31 cellular contexts compared by ENCODE assay signal in the genomic region with DNA sequence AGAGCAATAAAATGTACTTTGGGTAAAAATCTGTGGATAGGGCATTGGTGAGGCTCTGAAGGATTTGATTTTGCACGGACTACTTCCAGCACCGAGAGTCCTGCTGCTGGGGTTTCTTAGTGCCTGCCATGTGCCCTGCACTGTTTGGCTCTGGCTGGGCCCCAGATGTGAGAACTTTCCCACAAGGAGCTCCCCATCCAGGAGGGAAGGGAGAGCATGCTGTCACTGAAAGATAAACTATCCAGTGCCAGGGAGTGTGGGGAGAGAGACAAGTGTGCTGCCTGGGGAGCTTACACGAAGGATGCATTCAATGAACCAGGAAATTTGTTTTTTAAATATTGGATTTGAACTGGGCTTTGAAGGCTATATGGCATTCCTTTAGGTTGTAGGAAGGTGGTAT. TPM values are rescaled to one million over a fixed set of nuclear protein-coding genes. Genes with fewer than 3 reads are reported as not detected.
DNase-seq lines count a peak whose midpoint lies in the region; ATAC-seq and TF ChIP-seq lines count a peak whose summit lies in the region.
"Had no signal": no experiment of that assay in that cellular context is flagged by ENCODE, and none has a peak within 500 bp of the region (broad histone marks: within the 10 kb centered on the region; RNA-seq: fewer than 3 reads in every experiment).

No MANE protein-coding gene starts in this region.

- POLR2A ChIA-PET in Caco-2 (lab: Charles Lee): no interaction called here
- POLR2A ChIA-PET in T-cell (lab: Charles Lee): interaction anchor here in 1 of 2 donors (0.7 kb wide), 1 partner anchor 732 kb away, joined by 10 read pairs; no protein-coding TSS in a partner anchor

- H3K27ac Mint-ChIP-seq in Caco-2 (ENCODE audit: unreplicated experiment): peak overlapping the region; percentile 43
- H3K27ac Mint-ChIP-seq in T-cell: no peak overlapping the region
- H3K27ac Mint-ChIP-seq: activated naive CD8-positive, alpha-beta T cell treated with anti-CD3 and anti-CD28 coated beads for 36 hours; dendritic cell treated with granulocyte-macrophage colony-stimulating factor and Interleukin-4, amounts not matched to agents 40 ng/mL and 50 ng/mL, for 4 days; stimulated activated memory B cell treated with anti-CD40 and anti-IgM and Interleukin-4, amounts not matched to agents 10 μg/mL and 1 μg/mL and 100 μg/mL, for 72 hours had no signal

- H3K36me3 Mint-ChIP-seq in Caco-2 (ENCODE audit: insufficient read depth, unreplicated experiment): no peaks in the 10 kb centered on the region
- H3K36me3 Mint-ChIP-seq in T-cell: peaks cover 18% of the 10 kb centered on the region

- H3K27me3 ChIP-seq in Caco-2 (replicated peaks; ENCODE audit: control insufficient read depth, insufficient read depth, low read length): no peaks in the 10 kb centered on the region
- no peaks in the 10 kb centered on the region for H3K27me3 ChIP-seq in HUES48 (ENCODE audit: control insufficient read depth, insufficient read depth, low read length)
- H3K27me3 ChIP-seq in gastroesophageal sphincter: no peaks in the 10 kb centered on the region
- H3K27me3 ChIP-seq in sigmoid colon: no peaks in the 10 kb centered on the region
- no peaks in the 10 kb centered on the region for H3K27me3 ChIP-seq in left lung
- H3K27me3 ChIP-seq: BE2C, MG63 had no signal

- no peak for TF ChIP-seq CTCF in Caco-2 (IDR thresholded peaks at IDR 0.05; ENCODE audit: insufficient read depth in 1 of 2, low read depth in 1 of 2, low read length in 1 of 2, severe bottlenecking in 1 of 2, unreplicated experiment in 1 of 2)
- no peak for TF ChIP-seq CTCF in gastroesophageal sphincter (IDR thresholded peaks at IDR 0.05)
- no peak for TF ChIP-seq CTCF in sigmoid colon (IDR thresholded peaks at IDR 0.05)
- TF ChIP-seq CTCF in left lung (IDR thresholded peaks at IDR 0.05): no peak

- H3K4me1 Mint-ChIP-seq in Caco-2 (ENCODE audit: low read depth, unreplicated experiment) (peaks cover 34% of the 10 kb centered on the region), T-cell (peaks cover 39 to 53% (median 49%) of the 10 kb centered on the region in 3 donors)

- TF ChIP-seq POLR2A in gastroesophageal sphincter (IDR thresholded peaks at IDR 0.05) (no peak), sigmoid colon (IDR thresholded peaks at IDR 0.05) (no peak)

- no peak overlapping the region for H3K9ac ChIP-seq in HUES48 (ENCODE audit: low read depth, low read length)
- H3K9ac ChIP-seq: parathyroid adenoma had no signal

- intact Hi-C loops in Caco-2 (cut with micrococcal nuclease; ENCODE audit: unreplicated experiment) (no loop called here), sigmoid colon (cut with DNase I) (no loop called here), left lung (cut with DNase I) (no loop called here)

- no peak overlapping the region for H3K4me3 Mint-ChIP-seq in Caco-2 (ENCODE audit: unreplicated experiment)
- no peak overlapping the region for H3K4me3 Mint-ChIP-seq in T-cell
- H3K4me3 Mint-ChIP-seq: activated naive CD8-positive, alpha-beta T cell treated with anti-CD3 and anti-CD28 coated beads for 36 hours; dendritic cell treated with granulocyte-macrophage colony-stimulating factor and Interleukin-4, amounts not matched to agents 40 ng/mL and 50 ng/mL, for 4 days; natural killer cell treated with Interleukin-12 subunit alpha and Interleukin-12 subunit beta and Interleukin-15 and Interleukin-18, amount 100 ng/mL, for 72 hours; stimulated activated memory B cell treated with anti-CD40 and anti-IgM and Interleukin-4, amounts not matched to agents 10 μg/mL and 1 μg/mL and 100 μg/mL, for 72 hours had no signal

- H3K27ac ChIP-seq in HUES48 (ENCODE audit: low read depth, low read length): peak overlapping the region; percentile 32
- H3K27ac ChIP-seq in gastroesophageal sphincter: peak overlapping the region; percentile 55 to 97 (median 86)
- peak overlapping the region; percentile 76 to 99 (median 92) for H3K27ac ChIP-seq in sigmoid colon
- H3K27ac ChIP-seq in substantia nigra (ENCODE audit: low read depth, low read length, poor library complexity, severe bottlenecking): no peak overlapping the region
- no peak overlapping the region for H3K27ac ChIP-seq in left lung
- H3K27ac ChIP-seq: lower lobe of right lung, parathyroid adenoma, SK-N-MC had no signal

- H3K27me3 Mint-ChIP-seq in Caco-2 (ENCODE audit: insufficient read depth, unreplicated experiment): no peaks in the 10 kb centered on the region
- H3K27me3 Mint-ChIP-seq in T-cell: no peaks in the 10 kb centered on the region
- H3K27me3 Mint-ChIP-seq: activated naive CD8-positive, alpha-beta T cell treated with anti-CD3 and anti-CD28 coated beads for 36 hours; CD8-positive, alpha-beta memory T cell; dendritic cell treated with granulocyte-macrophage colony-stimulating factor and Interleukin-4, amounts not matched to agents 40 ng/mL and 50 ng/mL, for 4 days; natural killer cell treated with Interleukin-12 subunit alpha and Interleukin-12 subunit beta and Interleukin-15 and Interleukin-18, amount 100 ng/mL, for 72 hours; stimulated activated memory B cell treated with anti-CD40 and anti-IgM and Interleukin-4, amounts not matched to agents 10 μg/mL and 1 μg/mL and 100 μg/mL, for 72 hours had no signal

- no peak for DNase-seq in Caco-2
- no peak for DNase-seq in sigmoid colon
- no peak for DNase-seq in T-cell
- DNase-seq in substantia nigra (lab: John Stamatoyannopoulos, UW): no peak
- DNase-seq in left lung: no peak
- DNase-seq: ACHN; activated CD4-positive, alpha-beta T cell treated with anti-CD3 and anti-CD28 coated beads for 4 hours; activated effector memory CD4-positive, alpha-beta T cell treated with anti-CD3 and anti-CD28 coated beads, Interleukin-2, amount 50 U/mL, for 16 hours; activated naive CD8-positive, alpha-beta T cell treated with anti-CD3 and anti-CD28 coated beads for 36 hours; activated T-cell treated with anti-CD3 and anti-CD28 coated beads, Interleukin-2, amount 50 U/mL, for 1 hour; BE2C; CD8-positive, alpha-beta memory T cell; central memory CD4-positive, alpha-beta T cell; DMS79; GF-D8; lower lobe of right lung; MG63; NCI-H2029 treated with DMSO at 0.1 percent for 48 hours; NCI-H226; NCI-H748 treated with DMSO at 0.1 percent for 48 hours; stimulated activated CD4-positive, alpha-beta T cell treated with anti-CD3 and anti-CD28 coated beads, Interleukin-4, amount 100 ng/mL, for 4 hours; T-helper 2 cell had no signal

- 34 to 63% methylated on average over 3 of the region's 3 CpGs for WGBS in gastroesophageal sphincter (ENCODE audit: low coverage in 1 of 2), 2 donors
- WGBS in sigmoid colon, 2 donors: 77 to 84% methylated on average over 3 of the region's 3 CpGs

- no peaks in the 10 kb centered on the region for H3K9me3 ChIP-seq in Caco-2
- H3K9me3 ChIP-seq in HUES48 (ENCODE audit: control insufficient read depth, insufficient read depth, low read length): no peaks in the 10 kb centered on the region
- no peaks in the 10 kb centered on the region for H3K9me3 ChIP-seq in gastroesophageal sphincter
- no peaks in the 10 kb centered on the region for H3K9me3 ChIP-seq in sigmoid colon
- H3K9me3 ChIP-seq in left lung: no peaks in the 10 kb centered on the region
- H3K9me3 ChIP-seq: BE2C, lower lobe of right lung, MG63 had no signal

- H3K4me1 ChIP-seq in Caco-2 (peaks cover 7% of the 10 kb centered on the region; the same call in 1 of the 2 replicates), HUES48 (ENCODE audit: control insufficient read depth, insufficient read depth, low read length) (peaks cover 28% of the 10 kb centered on the region), gastroesophageal sphincter (peaks cover 14 to 100% (median 17%) of the 10 kb centered on the region in 3 donors), sigmoid colon (peaks cover 0 to 99% (median 86%) of the 10 kb centered on the region in 4 donors), left lung (peaks cover 13 to 49% of the 10 kb centered on the region in 2 donors)
- H3K4me1 ChIP-seq: BE2C had no signal

- ATAC-seq in gastroesophageal sphincter: no peak
- no peak for ATAC-seq in T-cell (replicated peaks in 1 of 4)
- no peak for ATAC-seq in left lung
- ATAC-seq: K562; lower lobe of right lung; natural killer cell treated with Interleukin-12 subunit alpha and Interleukin-12 subunit beta and Interleukin-15 and Interleukin-18, amount 100 ng/mL, for 72 hours; sciatic nerve; stimulated activated memory B cell treated with anti-CD40 and anti-IgM and Interleukin-4, amounts not matched to agents 10 μg/mL and 1 μg/mL and 100 μg/mL, for 72 hours had no signal

- H3K9me3 Mint-ChIP-seq in Caco-2 (ENCODE audit: unreplicated experiment) (no peaks in the 10 kb centered on the region), T-cell (no peaks in the 10 kb centered on the region)
- H3K9me3 Mint-ChIP-seq: activated naive CD8-positive, alpha-beta T cell treated with anti-CD3 and anti-CD28 coated beads for 36 hours; CD8-positive, alpha-beta memory T cell; dendritic cell treated with granulocyte-macrophage colony-stimulating factor and Interleukin-4, amounts not matched to agents 40 ng/mL and 50 ng/mL, for 4 days; natural killer cell treated with Interleukin-12 subunit alpha and Interleukin-12 subunit beta and Interleukin-15 and Interleukin-18, amount 100 ng/mL, for 72 hours; stimulated activated memory B cell treated with anti-CD40 and anti-IgM and Interleukin-4, amounts not matched to agents 10 μg/mL and 1 μg/mL and 100 μg/mL, for 72 hours had no signal

- H3K36me3 ChIP-seq in Caco-2 (ENCODE audit: control insufficient read depth, insufficient read depth, low read length) (peaks cover 2% of the 10 kb centered on the region; the same call in 1 of the 2 replicates), HUES48 (ENCODE audit: control insufficient read depth, insufficient read depth, low read length) (no peaks in the 10 kb centered on the region), gastroesophageal sphincter (no peaks in the 10 kb centered on the region), sigmoid colon (no peaks in the 10 kb centered on the region), left lung (no peaks in the 10 kb centered on the region)
- H3K36me3 ChIP-seq: BE2C had no signal

- H3K4me3 ChIP-seq in Caco-2 (ENCODE audit: low read depth, low read length): no peak overlapping the region
- no peak overlapping the region for H3K4me3 ChIP-seq in HUES48 (ENCODE audit: low read depth, low read length)
- no peak overlapping the region for H3K4me3 ChIP-seq in gastroesophageal sphincter
- H3K4me3 ChIP-seq in sigmoid colon: no peak overlapping the region
- no peak overlapping the region for H3K4me3 ChIP-seq in left lung
- H3K4me3 ChIP-seq: K562, lower lobe of right lung, MG63, SK-N-MC had no signal

- CTCF ChIA-PET in Caco-2 (lab: Charles Lee): interaction anchor here (0.6 kb wide), 1 partner anchor 116 kb away, joined by 7 read pairs; no protein-coding TSS in a partner anchor
- CTCF ChIA-PET in T-cell (lab: Charles Lee): interaction anchor here in 1 of 2 donors (0.7 kb wide), 3 partner anchors 43 to 864 kb away, joined by 3 to 4 read pairs (median 4); no protein-coding TSS in a partner anchor

- no peak for TF ChIP-seq EP300 in gastroesophageal sphincter (IDR thresholded peaks at IDR 0.05)
- TF ChIP-seq EP300 in sigmoid colon (IDR thresholded peaks at IDR 0.05): no peak

- BruUV-seq in Caco-2 (replicated peaks; lab: Mats Ljungman, UMichigan): no TSS peak

RNA-seq across cellular contexts. Expression of a gene that starts 30.2 kb away (rescaled TPM):
- total RNA-seq in Caco-2 (2022) (120 and 147 TPM in 2 replicates), gastroesophageal sphincter (1,000 to 10,000 TPM; 1,243 to 2,297 (median 2,164) TPM), sigmoid colon (1,000 to 10,000 TPM in 3 of 4 donors, 100 to 1,000 TPM in 1; 824 to 1,773 (median 1,187) TPM), T-cell (10 to 100 TPM; 23.8 to 82.6 (median 39.3) TPM), left lung (100 to 1,000 TPM; 160 to 220 TPM)
- 10 to 100 TPM in 1 of 3 donors, 1 to 10 TPM in 2; 5.3 to 36.0 (median 7.2) TPM for polyA plus RNA-seq in sigmoid colon
- polyA plus RNA-seq: K562 had no signal

Comparison
In these comparisons a context has a peak if more than half of its experiments do, and no peak if none do; other contexts are left out.
1. H3K27ac ChIP-seq: peak in HUES48 (single experiment), gastroesophageal sphincter (4 of 4) and sigmoid colon (4 of 4); none in substantia nigra (single experiment) and left lung (0 of 2).